In the genomic region with DNA sequence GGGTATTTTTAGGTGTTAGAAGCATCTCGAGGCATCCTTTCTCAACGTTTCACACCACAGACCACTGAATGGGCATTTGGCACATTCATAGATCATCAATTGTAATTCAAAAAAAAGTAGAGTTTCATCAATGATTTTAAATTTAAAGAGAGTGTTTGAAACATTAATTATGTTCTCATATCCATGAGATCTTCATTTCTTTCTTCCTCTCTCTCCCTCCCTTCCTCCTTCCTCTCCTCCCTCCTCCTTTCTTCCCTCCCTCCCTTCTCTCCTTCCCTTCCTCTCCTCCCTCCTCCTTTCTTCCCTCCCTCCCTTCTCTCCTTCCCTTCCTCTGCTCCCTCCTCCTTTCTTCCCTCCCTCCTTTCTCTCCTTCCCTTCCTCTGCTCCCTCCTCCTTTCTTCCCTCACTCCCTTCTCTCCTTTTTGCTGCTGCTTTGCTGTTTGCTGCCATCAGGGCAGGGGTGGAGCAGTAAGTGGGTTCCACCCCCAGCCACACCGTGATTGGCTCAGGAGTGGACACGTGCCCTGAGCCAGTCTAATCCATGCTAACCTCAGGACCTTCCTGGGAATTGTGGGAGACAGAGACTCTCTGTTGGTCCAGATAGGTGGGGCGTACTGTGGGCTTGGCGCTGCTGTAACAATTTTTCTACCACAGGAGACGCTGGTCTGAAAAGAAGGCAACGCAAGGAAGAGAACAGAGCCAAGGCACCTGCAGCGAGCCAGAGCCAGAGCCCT, we compare ENCODE assay signal across 1 cellular context.
A peak's percentile ranks its signal among the peaks of the same experiment; 100 is the strongest.
TF ChIP-seq lines count a peak whose summit lies in the region.

No MANE protein-coding gene starts in this region.

TF ChIP-seq in HepG2, 621 proteins besides CTCF, POLR2A, EP300 and RAD21 (continued from another document and continues in another):
- TF ChIP-seq, protein P1, sequence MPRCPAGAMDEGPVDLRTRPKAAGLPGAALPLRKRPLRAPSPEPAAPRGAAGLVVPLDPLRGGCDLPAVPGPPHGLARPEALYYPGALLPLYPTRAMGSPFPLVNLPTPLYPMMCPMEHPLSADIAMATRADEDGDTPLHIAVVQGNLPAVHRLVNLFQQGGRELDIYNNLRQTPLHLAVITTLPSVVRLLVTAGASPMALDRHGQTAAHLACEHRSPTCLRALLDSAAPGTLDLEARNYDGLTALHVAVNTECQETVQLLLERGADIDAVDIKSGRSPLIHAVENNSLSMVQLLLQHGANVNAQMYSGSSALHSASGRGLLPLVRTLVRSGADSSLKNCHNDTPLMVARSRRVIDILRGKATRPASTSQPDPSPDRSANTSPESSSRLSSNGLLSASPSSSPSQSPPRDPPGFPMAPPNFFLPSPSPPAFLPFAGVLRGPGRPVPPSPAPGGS (CRISPR knock-in tag; IDR thresholded peaks at IDR 0.05) = no peak
- TF ChIP-seq, protein P2, sequence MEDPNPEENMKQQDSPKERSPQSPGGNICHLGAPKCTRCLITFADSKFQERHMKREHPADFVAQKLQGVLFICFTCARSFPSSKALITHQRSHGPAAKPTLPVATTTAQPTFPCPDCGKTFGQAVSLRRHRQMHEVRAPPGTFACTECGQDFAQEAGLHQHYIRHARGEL (CRISPR knock-in tag; IDR thresholded peaks at IDR 0.05) = no peak
- no peak for TF ChIP-seq ZNF317 (CRISPR knock-in tag; IDR thresholded peaks at IDR 0.05)
- TF ChIP-seq, protein P3, sequence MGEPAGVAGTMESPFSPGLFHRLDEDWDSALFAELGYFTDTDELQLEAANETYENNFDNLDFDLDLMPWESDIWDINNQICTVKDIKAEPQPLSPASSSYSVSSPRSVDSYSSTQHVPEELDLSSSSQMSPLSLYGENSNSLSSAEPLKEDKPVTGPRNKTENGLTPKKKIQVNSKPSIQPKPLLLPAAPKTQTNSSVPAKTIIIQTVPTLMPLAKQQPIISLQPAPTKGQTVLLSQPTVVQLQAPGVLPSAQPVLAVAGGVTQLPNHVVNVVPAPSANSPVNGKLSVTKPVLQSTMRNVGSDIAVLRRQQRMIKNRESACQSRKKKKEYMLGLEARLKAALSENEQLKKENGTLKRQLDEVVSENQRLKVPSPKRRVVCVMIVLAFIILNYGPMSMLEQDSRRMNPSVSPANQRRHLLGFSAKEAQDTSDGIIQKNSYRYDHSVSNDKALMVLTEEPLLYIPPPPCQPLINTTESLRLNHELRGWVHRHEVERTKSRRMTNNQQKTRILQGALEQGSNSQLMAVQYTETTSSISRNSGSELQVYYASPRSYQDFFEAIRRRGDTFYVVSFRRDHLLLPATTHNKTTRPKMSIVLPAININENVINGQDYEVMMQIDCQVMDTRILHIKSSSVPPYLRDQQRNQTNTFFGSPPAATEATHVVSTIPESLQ (CRISPR knock-in tag; conservative IDR thresholded peaks at IDR 0.05) = no peak
- TF ChIP-seq, protein P4, sequence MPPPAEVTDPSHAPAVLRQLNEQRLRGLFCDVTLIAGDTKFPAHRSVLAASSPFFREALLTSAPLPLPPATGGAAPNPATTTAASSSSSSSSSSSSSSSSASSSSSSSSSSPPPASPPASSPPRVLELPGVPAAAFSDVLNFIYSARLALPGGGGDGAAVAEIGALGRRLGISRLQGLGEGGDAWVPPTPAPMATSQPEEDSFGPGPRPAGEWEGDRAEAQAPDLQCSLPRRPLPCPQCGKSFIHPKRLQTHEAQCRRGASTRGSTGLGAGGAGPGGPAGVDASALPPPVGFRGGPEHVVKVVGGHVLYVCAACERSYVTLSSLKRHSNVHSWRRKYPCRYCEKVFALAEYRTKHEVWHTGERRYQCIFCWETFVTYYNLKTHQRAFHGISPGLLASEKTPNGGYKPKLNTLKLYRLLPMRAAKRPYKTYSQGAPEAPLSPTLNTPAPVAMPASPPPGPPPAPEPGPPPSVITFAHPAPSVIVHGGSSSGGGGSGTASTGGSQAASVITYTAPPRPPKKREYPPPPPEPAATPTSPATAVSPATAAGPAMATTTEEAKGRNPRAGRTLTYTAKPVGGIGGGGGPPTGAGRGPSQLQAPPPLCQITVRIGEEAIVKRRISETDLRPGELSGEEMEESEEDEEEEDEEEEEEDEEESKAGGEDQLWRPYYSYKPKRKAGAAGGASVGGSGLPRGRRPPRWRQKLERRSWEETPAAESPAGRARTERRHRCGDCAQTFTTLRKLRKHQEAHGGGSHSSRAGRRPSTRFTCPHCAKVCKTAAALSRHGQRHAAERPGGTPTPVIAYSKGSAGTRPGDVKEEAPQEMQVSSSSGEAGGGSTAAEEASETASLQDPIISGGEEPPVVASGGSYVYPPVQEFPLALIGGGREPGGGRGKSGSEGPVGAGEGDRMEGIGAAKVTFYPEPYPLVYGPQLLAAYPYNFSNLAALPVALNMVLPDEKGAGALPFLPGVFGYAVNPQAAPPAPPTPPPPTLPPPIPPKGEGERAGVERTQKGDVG (CRISPR knock-in tag; IDR thresholded peaks at IDR 0.05; ENCODE audit: borderline replicate concordance) = no peak
- no peak for TF ChIP-seq PRPF4 (IDR thresholded peaks at IDR 0.05; ENCODE audit: low read depth, low read length, poor library complexity, severe bottlenecking)
- TF ChIP-seq ZNF720 (CRISPR knock-in tag; IDR thresholded peaks at IDR 0.05) = no peak
- TF ChIP-seq TCF7L2 (IDR thresholded peaks at IDR 0.05; ENCODE audit: low read depth, low read length) = no peak
- no peak for TF ChIP-seq FOXM1 (CRISPR knock-in tag; IDR thresholded peaks at IDR 0.05)
- no peak for TF ChIP-seq GABPA (IDR thresholded peaks at IDR 0.05; ENCODE audit: low read depth, low read length)
- TF ChIP-seq GABPA (CRISPR knock-in tag; IDR thresholded peaks at IDR 0.05; ENCODE audit: low read depth) = no peak
- TF ChIP-seq, protein P5, sequence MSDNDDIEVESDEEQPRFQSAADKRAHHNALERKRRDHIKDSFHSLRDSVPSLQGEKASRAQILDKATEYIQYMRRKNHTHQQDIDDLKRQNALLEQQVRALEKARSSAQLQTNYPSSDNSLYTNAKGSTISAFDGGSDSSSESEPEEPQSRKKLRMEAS (IDR thresholded peaks at IDR 0.05) = peak; percentile 14
- no peak for TF ChIP-seq TCF12 (IDR thresholded peaks at IDR 0.05)
- no peak for TF ChIP-seq TCF12 (CRISPR knock-in tag; IDR thresholded peaks at IDR 0.05)
- TF ChIP-seq, protein P6, sequence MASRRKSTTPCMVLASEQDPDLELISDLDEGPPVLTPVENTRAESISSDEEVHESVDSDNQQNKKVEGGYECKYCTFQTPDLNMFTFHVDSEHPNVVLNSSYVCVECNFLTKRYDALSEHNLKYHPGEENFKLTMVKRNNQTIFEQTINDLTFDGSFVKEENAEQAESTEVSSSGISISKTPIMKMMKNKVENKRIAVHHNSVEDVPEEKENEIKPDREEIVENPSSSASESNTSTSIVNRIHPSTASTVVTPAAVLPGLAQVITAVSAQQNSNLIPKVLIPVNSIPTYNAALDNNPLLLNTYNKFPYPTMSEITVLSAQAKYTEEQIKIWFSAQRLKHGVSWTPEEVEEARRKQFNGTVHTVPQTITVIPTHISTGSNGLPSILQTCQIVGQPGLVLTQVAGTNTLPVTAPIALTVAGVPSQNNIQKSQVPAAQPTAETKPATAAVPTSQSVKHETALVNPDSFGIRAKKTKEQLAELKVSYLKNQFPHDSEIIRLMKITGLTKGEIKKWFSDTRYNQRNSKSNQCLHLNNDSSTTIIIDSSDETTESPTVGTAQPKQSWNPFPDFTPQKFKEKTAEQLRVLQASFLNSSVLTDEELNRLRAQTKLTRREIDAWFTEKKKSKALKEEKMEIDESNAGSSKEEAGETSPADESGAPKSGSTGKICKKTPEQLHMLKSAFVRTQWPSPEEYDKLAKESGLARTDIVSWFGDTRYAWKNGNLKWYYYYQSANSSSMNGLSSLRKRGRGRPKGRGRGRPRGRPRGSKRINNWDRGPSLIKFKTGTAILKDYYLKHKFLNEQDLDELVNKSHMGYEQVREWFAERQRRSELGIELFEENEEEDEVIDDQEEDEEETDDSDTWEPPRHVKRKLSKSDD (CRISPR knock-in tag; IDR thresholded peaks at IDR 0.05; ENCODE audit: low read depth) = no peak
- TF ChIP-seq ZNF331 (CRISPR knock-in tag; IDR thresholded peaks at IDR 0.05) = no peak
- no peak for TF ChIP-seq RBM22 (optimal IDR thresholded peaks at IDR 0.05; ENCODE audit: low read length)
- no peak for TF ChIP-seq ZSCAN21 (CRISPR knock-in tag; IDR thresholded peaks at IDR 0.05; ENCODE audit: borderline replicate concordance)
- no peak for TF ChIP-seq KDM2A (CRISPR knock-in tag; IDR thresholded peaks at IDR 0.05; ENCODE audit: borderline replicate concordance, low read depth)
- no peak for TF ChIP-seq ZNF589 (CRISPR knock-in tag; conservative IDR thresholded peaks at IDR 0.05)
- no peak for TF ChIP-seq ATF7 (IDR thresholded peaks at IDR 0.05)
- no peak for TF ChIP-seq ATF7 (CRISPR knock-in tag; IDR thresholded peaks at IDR 0.05)
- TF ChIP-seq, protein P7, sequence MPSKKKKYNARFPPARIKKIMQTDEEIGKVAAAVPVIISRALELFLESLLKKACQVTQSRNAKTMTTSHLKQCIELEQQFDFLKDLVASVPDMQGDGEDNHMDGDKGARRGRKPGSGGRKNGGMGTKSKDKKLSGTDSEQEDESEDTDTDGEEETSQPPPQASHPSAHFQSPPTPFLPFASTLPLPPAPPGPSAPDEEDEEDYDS (CRISPR knock-in tag; IDR thresholded peaks at IDR 0.05) = peak; percentile 54; the same call in 1 of the 2 replicates
- TF ChIP-seq GATAD1 (CRISPR knock-in tag; IDR thresholded peaks at IDR 0.05) = peak; percentile 13; the same call in 1 of the 2 replicates
- no peak for TF ChIP-seq ZNF20 (CRISPR knock-in tag; IDR thresholded peaks at IDR 0.05)
- TF ChIP-seq ZNF468 (CRISPR knock-in tag; IDR thresholded peaks at IDR 0.05) = no peak
- TF ChIP-seq KAT2B (IDR thresholded peaks at IDR 0.05; ENCODE audit: borderline replicate concordance, low read depth, low read length) = no peak
- TF ChIP-seq, protein P8, sequence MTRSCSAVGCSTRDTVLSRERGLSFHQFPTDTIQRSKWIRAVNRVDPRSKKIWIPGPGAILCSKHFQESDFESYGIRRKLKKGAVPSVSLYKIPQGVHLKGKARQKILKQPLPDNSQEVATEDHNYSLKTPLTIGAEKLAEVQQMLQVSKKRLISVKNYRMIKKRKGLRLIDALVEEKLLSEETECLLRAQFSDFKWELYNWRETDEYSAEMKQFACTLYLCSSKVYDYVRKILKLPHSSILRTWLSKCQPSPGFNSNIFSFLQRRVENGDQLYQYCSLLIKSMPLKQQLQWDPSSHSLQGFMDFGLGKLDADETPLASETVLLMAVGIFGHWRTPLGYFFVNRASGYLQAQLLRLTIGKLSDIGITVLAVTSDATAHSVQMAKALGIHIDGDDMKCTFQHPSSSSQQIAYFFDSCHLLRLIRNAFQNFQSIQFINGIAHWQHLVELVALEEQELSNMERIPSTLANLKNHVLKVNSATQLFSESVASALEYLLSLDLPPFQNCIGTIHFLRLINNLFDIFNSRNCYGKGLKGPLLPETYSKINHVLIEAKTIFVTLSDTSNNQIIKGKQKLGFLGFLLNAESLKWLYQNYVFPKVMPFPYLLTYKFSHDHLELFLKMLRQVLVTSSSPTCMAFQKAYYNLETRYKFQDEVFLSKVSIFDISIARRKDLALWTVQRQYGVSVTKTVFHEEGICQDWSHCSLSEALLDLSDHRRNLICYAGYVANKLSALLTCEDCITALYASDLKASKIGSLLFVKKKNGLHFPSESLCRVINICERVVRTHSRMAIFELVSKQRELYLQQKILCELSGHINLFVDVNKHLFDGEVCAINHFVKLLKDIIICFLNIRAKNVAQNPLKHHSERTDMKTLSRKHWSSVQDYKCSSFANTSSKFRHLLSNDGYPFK (CRISPR knock-in tag; IDR thresholded peaks at IDR 0.05; ENCODE audit: borderline replicate concordance) = no peak
- no peak for TF ChIP-seq ZSCAN30 (CRISPR knock-in tag; IDR thresholded peaks at IDR 0.05)
- TF ChIP-seq ZBTB20 (CRISPR knock-in tag; IDR thresholded peaks at IDR 0.05; ENCODE audit: borderline replicate concordance, low read depth) = no peak
- TF ChIP-seq, protein P9, sequence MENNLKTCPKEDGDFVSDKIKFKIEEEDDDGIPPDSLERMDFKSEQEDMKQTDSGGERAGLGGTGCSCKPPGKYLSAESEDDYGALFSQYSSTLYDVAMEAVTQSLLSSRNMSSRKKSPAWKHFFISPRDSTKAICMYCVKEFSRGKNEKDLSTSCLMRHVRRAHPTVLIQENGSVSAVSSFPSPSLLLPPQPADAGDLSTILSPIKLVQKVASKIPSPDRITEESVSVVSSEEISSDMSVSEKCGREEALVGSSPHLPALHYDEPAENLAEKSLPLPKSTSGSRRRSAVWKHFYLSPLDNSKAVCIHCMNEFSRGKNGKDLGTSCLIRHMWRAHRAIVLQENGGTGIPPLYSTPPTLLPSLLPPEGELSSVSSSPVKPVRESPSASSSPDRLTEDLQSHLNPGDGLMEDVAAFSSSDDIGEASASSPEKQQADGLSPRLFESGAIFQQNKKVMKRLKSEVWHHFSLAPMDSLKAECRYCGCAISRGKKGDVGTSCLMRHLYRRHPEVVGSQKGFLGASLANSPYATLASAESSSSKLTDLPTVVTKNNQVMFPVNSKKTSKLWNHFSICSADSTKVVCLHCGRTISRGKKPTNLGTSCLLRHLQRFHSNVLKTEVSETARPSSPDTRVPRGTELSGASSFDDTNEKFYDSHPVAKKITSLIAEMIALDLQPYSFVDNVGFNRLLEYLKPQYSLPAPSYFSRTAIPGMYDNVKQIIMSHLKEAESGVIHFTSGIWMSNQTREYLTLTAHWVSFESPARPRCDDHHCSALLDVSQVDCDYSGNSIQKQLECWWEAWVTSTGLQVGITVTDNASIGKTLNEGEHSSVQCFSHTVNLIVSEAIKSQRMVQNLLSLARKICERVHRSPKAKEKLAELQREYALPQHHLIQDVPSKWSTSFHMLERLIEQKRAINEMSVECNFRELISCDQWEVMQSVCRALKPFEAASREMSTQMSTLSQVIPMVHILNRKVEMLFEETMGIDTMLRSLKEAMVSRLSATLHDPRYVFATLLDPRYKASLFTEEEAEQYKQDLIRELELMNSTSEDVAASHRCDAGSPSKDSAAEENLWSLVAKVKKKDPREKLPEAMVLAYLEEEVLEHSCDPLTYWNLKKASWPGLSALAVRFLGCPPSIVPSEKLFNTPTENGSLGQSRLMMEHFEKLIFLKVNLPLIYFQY (CRISPR knock-in tag; IDR thresholded peaks at IDR 0.05; ENCODE audit: borderline replicate concordance) = no peak
- no peak for TF ChIP-seq ZNF235 (CRISPR knock-in tag; IDR thresholded peaks at IDR 0.05; ENCODE audit: borderline replicate concordance)
- no peak for TF ChIP-seq YEATS4 (CRISPR knock-in tag; IDR thresholded peaks at IDR 0.05; ENCODE audit: borderline replicate concordance)
- TF ChIP-seq ZNF7 (CRISPR knock-in tag; IDR thresholded peaks at IDR 0.05) = no peak
- TF ChIP-seq SALL1 (CRISPR knock-in tag; IDR thresholded peaks at IDR 0.05) = no peak
